ENCODE assay signal across 8 cellular contexts in genomic region chrX:111868726-111869638, GRCh38. TPM values are rescaled to one million over a fixed set of nuclear protein-coding genes. Genes with fewer than 3 reads are reported as not detected.
DNase-seq lines count a peak whose midpoint lies in the region; ATAC-seq, FAIRE-seq and TF ChIP-seq lines count a peak whose summit lies in the region.

No MANE protein-coding gene starts in this region.

- no peak for TF ChIP-seq CTCF in astrocyte (IDR thresholded peaks at IDR 0.05; ENCODE audit: insufficient read depth, low read depth, low read length)

- H3K79me2 ChIP-seq in astrocyte (ENCODE audit: insufficient read depth, low read length) = no peaks in the 10 kb centered on the region

- no peak overlapping the region for H3K27ac ChIP-seq in astrocyte (ENCODE audit: low read depth, low read length)

- no peak overlapping the region for H3K9ac ChIP-seq in astrocyte (ENCODE audit: low read length)

- H3K9me3 Mint-ChIP-seq in astrocyte (ENCODE audit: unreplicated experiment) = no peaks in the 10 kb centered on the region
- no peaks in the 10 kb centered on the region for H3K9me3 Mint-ChIP-seq in stimulated activated memory B cell treated with anti-CD40 and anti-IgM and Interleukin-4, amounts not matched to agents 10 μg/mL and 1 μg/mL and 100 μg/mL, for 72 hours

- ATAC-seq in HG02981 (IDR thresholded peaks at IDR 0.05; ENCODE audit: unreplicated experiment) = peak; percentile 35
- ATAC-seq in stimulated activated memory B cell treated with anti-CD40 and anti-IgM and Interleukin-4, amounts not matched to agents 10 μg/mL and 1 μg/mL and 100 μg/mL, for 72 hours = peak; percentile 47

- no peaks in the 10 kb centered on the region for H3K9me3 ChIP-seq in astrocyte (ENCODE audit: insufficient read depth, low read depth, low read length)

- DNase-seq in NCI-H82 (lab: John Stamatoyannopoulos, UW) (peak; percentile 66), NCI-H82 treated with DMSO at 0.1 percent for 48 hours (lab: John Stamatoyannopoulos, UW; ENCODE audit: unreplicated experiment) (no peak), astrocyte (ENCODE audit: low read depth) (no peak), NCI-H1105 (lab: John Stamatoyannopoulos, UW) (no peak), NCI-H128 (lab: John Stamatoyannopoulos, UW; ENCODE audit: unreplicated experiment) (no peak), DMS153 treated with DMSO at 0.1 percent for 48 hours (lab: John Stamatoyannopoulos, UW; ENCODE audit: unreplicated experiment) (no peak)

- peaks cover 8% of the 10 kb centered on the region for H3K4me1 Mint-ChIP-seq in astrocyte (ENCODE audit: low read depth, unreplicated experiment)
- no peaks in the 10 kb centered on the region for H3K4me1 Mint-ChIP-seq in stimulated activated memory B cell treated with anti-CD40 and anti-IgM and Interleukin-4, amounts not matched to agents 10 μg/mL and 1 μg/mL and 100 μg/mL, for 72 hours

- H3K36me3 Mint-ChIP-seq in astrocyte (ENCODE audit: low read depth, unreplicated experiment) = no peaks in the 10 kb centered on the region
- no peaks in the 10 kb centered on the region for H3K36me3 Mint-ChIP-seq in stimulated activated memory B cell treated with anti-CD40 and anti-IgM and Interleukin-4, amounts not matched to agents 10 μg/mL and 1 μg/mL and 100 μg/mL, for 72 hours

- H4K20me1 ChIP-seq in astrocyte (ENCODE audit: insufficient read depth, low read length) = no peaks in the 10 kb centered on the region

- H3K27me3 ChIP-seq in astrocyte (ENCODE audit: insufficient read depth, low read length) = no peaks in the 10 kb centered on the region

- peak; percentile 62 for FAIRE-seq in astrocyte (lab: Jason Lieb, UNC)

- no peak overlapping the region for H3K4me3 Mint-ChIP-seq in astrocyte (ENCODE audit: unreplicated experiment)
- no peak overlapping the region for H3K4me3 Mint-ChIP-seq in stimulated activated memory B cell treated with anti-CD40 and anti-IgM and Interleukin-4, amounts not matched to agents 10 μg/mL and 1 μg/mL and 100 μg/mL, for 72 hours

- H3K27me3 Mint-ChIP-seq in astrocyte (ENCODE audit: low read depth, unreplicated experiment) = no peaks in the 10 kb centered on the region
- H3K27me3 Mint-ChIP-seq in stimulated activated memory B cell treated with anti-CD40 and anti-IgM and Interleukin-4, amounts not matched to agents 10 μg/mL and 1 μg/mL and 100 μg/mL, for 72 hours = no peaks in the 10 kb centered on the region

- peak overlapping the region; percentile 66 for H3K27ac Mint-ChIP-seq in astrocyte (ENCODE audit: unreplicated experiment)
- no peak overlapping the region for H3K27ac Mint-ChIP-seq in stimulated activated memory B cell treated with anti-CD40 and anti-IgM and Interleukin-4, amounts not matched to agents 10 μg/mL and 1 μg/mL and 100 μg/mL, for 72 hours

- no peaks in the 10 kb centered on the region for H3K36me3 ChIP-seq in astrocyte (ENCODE audit: insufficient read depth, low read length)

- no peak overlapping the region for H3K4me3 ChIP-seq in astrocyte (ENCODE audit: insufficient read depth, low read depth, low read length)

- H2AFZ ChIP-seq in astrocyte (ENCODE audit: low read depth, low read length) = no peak overlapping the region

- H3K4me2 ChIP-seq in astrocyte (ENCODE audit: low read length) = peak overlapping the region; percentile 62

- peaks cover 3% of the 10 kb centered on the region for H3K4me1 ChIP-seq in astrocyte (ENCODE audit: insufficient read depth, low read length)

RNA-seq across cellular contexts. Expression of gene TRPC5OS, which starts 7.0 kb away (rescaled TPM):
- total RNA-seq in astrocyte = not detected in 2 replicates
